11 cellular contexts compared by ENCODE assay signal in the genomic region with DNA sequence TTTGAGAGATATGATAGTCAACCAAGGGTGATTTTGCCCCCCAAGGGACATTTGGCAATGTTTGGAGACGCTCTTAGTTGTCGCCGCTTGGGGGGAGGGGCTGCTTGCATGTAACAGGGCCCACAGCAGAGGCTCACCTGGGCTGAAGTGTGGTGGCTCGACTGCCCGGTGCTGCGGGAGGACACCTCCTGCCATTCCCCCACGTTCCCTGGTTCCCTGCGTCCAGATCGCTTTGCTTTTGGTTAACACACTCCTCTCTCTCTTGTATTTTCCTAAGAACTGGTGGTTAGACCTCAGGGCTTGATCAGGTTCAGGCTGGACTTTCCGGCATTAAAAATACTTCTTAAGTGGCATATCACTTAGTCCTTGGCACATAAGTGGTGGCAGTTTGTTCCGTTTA. TPM values are rescaled to one million over a fixed set of nuclear protein-coding genes. Genes with fewer than 3 reads are reported as not detected.
DNase-seq lines count a peak whose midpoint lies in the region; ATAC-seq and TF ChIP-seq lines count a peak whose summit lies in the region.
"Had no signal": no experiment of that assay in that cellular context is flagged by ENCODE, and none has a peak within 500 bp of the region (broad histone marks: within the 10 kb centered on the region; RNA-seq: fewer than 3 reads in every experiment).

No MANE protein-coding gene starts in this region.

- H3K79me2 ChIP-seq in OCI-LY3 (ENCODE audit: low read length), result no peaks in the 10 kb centered on the region
- no peaks in the 10 kb centered on the region for H3K79me2 ChIP-seq in osteoblast (ENCODE audit: insufficient read depth, low read length)

- POLR2A ChIA-PET in activated CD4-positive, alpha-beta T cell treated with anti-CD3 and anti-CD28 coated beads for 36 hours (lab: Charles Lee), result no interaction called here

- H3K4me2 ChIP-seq in OCI-LY3 (ENCODE audit: low read length) (peak overlapping the region; percentile 90), osteoblast (ENCODE audit: insufficient read depth, low read length) (peak overlapping the region; percentile 84)

- peak overlapping the region; percentile 47 for H3K4me3 Mint-ChIP-seq in activated CD4-positive, alpha-beta T cell treated with anti-CD3 and anti-CD28 coated beads for 36 hours

- H3K27ac ChIP-seq in OCI-LY3 (ENCODE audit: low read length), result no peak overlapping the region
- no peak overlapping the region for H3K27ac ChIP-seq in iPS-18a (ENCODE audit: low read length)
- H3K27ac ChIP-seq in osteoblast (ENCODE audit: low read depth, low read length), result no peak overlapping the region
- no peak overlapping the region for H3K27ac ChIP-seq in body of pancreas

- H3K9me3 ChIP-seq in OCI-LY3 (ENCODE audit: insufficient read depth, low read length), result peaks cover 2% of the 10 kb centered on the region; the same call in 1 of the 2 replicates
- H3K9me3 ChIP-seq in iPS-18a (ENCODE audit: control insufficient read depth, low read depth, low read length), result no peaks in the 10 kb centered on the region
- H3K9me3 ChIP-seq in osteoblast (ENCODE audit: low read depth, low read length), result no peaks in the 10 kb centered on the region
- H3K9me3 ChIP-seq in body of pancreas, result no peaks in the 10 kb centered on the region

- peaks cover 15% of the 10 kb centered on the region; the same call in 1 of the 2 replicates for H3K27me3 ChIP-seq in OCI-LY3 (ENCODE audit: low read depth, low read length)
- peaks cover 37% of the 10 kb centered on the region for H3K27me3 ChIP-seq in iPS-18a (ENCODE audit: control insufficient read depth, insufficient read depth, low read length)
- H3K27me3 ChIP-seq in osteoblast (ENCODE audit: insufficient read depth, low read length), result peaks cover 24% of the 10 kb centered on the region
- H3K27me3 ChIP-seq in body of pancreas, result no peaks in the 10 kb centered on the region

- H3K36me3 ChIP-seq in OCI-LY3 (replicated peaks; ENCODE audit: low read depth, low read length) (no peaks in the 10 kb centered on the region), iPS-18a (ENCODE audit: control insufficient read depth, low read depth, low read length) (no peaks in the 10 kb centered on the region), osteoblast (ENCODE audit: insufficient read depth, low read length) (no peaks in the 10 kb centered on the region), body of pancreas (replicated peaks in 1 of 2; ENCODE audit: insufficient read depth in 1 of 2, low read depth in 2 of 2) (no peaks in the 10 kb centered on the region)

- H2AFZ ChIP-seq in OCI-LY3 (ENCODE audit: low read depth, low read length), result no peak overlapping the region
- H2AFZ ChIP-seq in osteoblast (ENCODE audit: low read length), result no peak overlapping the region

- H3K9ac ChIP-seq in OCI-LY3 (ENCODE audit: low read length) (peak overlapping the region; percentile 57; the same call in 1 of the 2 replicates), iPS-18a (ENCODE audit: low read length) (no peak overlapping the region)

- H3K4me1 ChIP-seq in OCI-LY3 (ENCODE audit: low read length) (peaks cover 16% of the 10 kb centered on the region), iPS-18a (ENCODE audit: control insufficient read depth, low read depth, low read length) (peaks cover 6% of the 10 kb centered on the region), osteoblast (ENCODE audit: insufficient read depth, low read length) (no peaks in the 10 kb centered on the region), body of pancreas (peaks cover 8% of the 10 kb centered on the region)

- TF ChIP-seq CTCF in OCI-LY3 (IDR thresholded peaks at IDR 0.05; ENCODE audit: low read depth, low read length) (no peak), osteoblast (IDR thresholded peaks at IDR 0.05; ENCODE audit: extremely low read depth, low read depth, low read length) (no peak), body of pancreas (IDR thresholded peaks at IDR 0.05) (no peak)

- CTCF ChIA-PET in activated CD4-positive, alpha-beta T cell treated with anti-CD3 and anti-CD28 coated beads for 36 hours (lab: Charles Lee), result interaction anchor here (1.1 to 1.6 kb wide), 2 partner anchors 10 to 73 kb away, joined by 3 to 8 read pairs; no protein-coding TSS in a partner anchor

- intact Hi-C loops in activated CD4-positive, alpha-beta T cell treated with anti-CD3 and anti-CD28 coated beads for 36 hours (cut with DNase I, micrococcal nuclease), result no loop called here
- intact Hi-C loops in body of pancreas (cut with DNase I), result no loop called here

- DNase-seq in activated CD4-positive, alpha-beta T cell treated with anti-CD3 and anti-CD28 coated beads for 36 hours, result no peak
- no peak for DNase-seq in activated CD4-positive, alpha-beta T cell treated with anti-CD3 and anti-CD28 coated beads, Interleukin-2, amount 50 U/mL, for 48 hours
- DNase-seq in osteoblast (ENCODE audit: insufficient read length, low spot score, missing footprints) (no peak), A172 (ENCODE audit: low spot score) (no peak), NCI-H345 (lab: John Stamatoyannopoulos, UW) (no peak), body of pancreas (no peak)
- DNase-seq: activated CD4-positive, alpha-beta T cell treated with anti-CD3 and anti-CD28 coated beads for 1 hour; NCI-H1436 had no signal

- H3K27ac Mint-ChIP-seq in activated CD4-positive, alpha-beta T cell treated with anti-CD3 and anti-CD28 coated beads for 36 hours, result peak overlapping the region; percentile 55

- ATAC-seq in activated CD4-positive, alpha-beta T cell treated with anti-CD3 and anti-CD28 coated beads for 36 hours, result no peak
- ATAC-seq in body of pancreas, result no peak
- ATAC-seq: HCT116 had no signal

- H3K36me3 Mint-ChIP-seq in activated CD4-positive, alpha-beta T cell treated with anti-CD3 and anti-CD28 coated beads for 36 hours (ENCODE audit: low read depth), result peaks cover 14% of the 10 kb centered on the region

- TF ChIP-seq POLR2A in body of pancreas (IDR thresholded peaks at IDR 0.05), result no peak

- H3K4me1 Mint-ChIP-seq in activated CD4-positive, alpha-beta T cell treated with anti-CD3 and anti-CD28 coated beads for 36 hours, result peaks cover 31% of the 10 kb centered on the region

- peaks cover 3% of the 10 kb centered on the region for H3K9me3 Mint-ChIP-seq in activated CD4-positive, alpha-beta T cell treated with anti-CD3 and anti-CD28 coated beads for 36 hours (ENCODE audit: low read depth)

- H4K20me1 ChIP-seq in OCI-LY3 (ENCODE audit: insufficient read depth, low read length), result peaks cover 2% of the 10 kb centered on the region; the same call in 1 of the 2 replicates
- H4K20me1 ChIP-seq in osteoblast (ENCODE audit: insufficient read depth, low read length), result peaks cover 29% of the 10 kb centered on the region

- WGBS in body of pancreas, 2 donors, result 83 to 91% methylated on average over 11 of the region's 11 CpGs

- H3K4me3 ChIP-seq in OCI-LY3 (ENCODE audit: low read length), result peak overlapping the region; percentile 76
- peak overlapping the region; percentile 68 for H3K4me3 ChIP-seq in iPS-18a (ENCODE audit: low read length)
- H3K4me3 ChIP-seq in osteoblast (ENCODE audit: insufficient read depth, low read length), result no peak overlapping the region
- H3K4me3 ChIP-seq in body of pancreas, result no peak overlapping the region

- peaks cover 7% of the 10 kb centered on the region for H3K27me3 Mint-ChIP-seq in activated CD4-positive, alpha-beta T cell treated with anti-CD3 and anti-CD28 coated beads for 36 hours

RNA-seq across cellular contexts. Expression of a gene that starts 18.9 kb away (rescaled TPM):
- 100 to 1,000 TPM; 232 to 281 TPM for total RNA-seq in activated CD4-positive, alpha-beta T cell treated with anti-CD3 and anti-CD28 coated beads for 36 hours
- total RNA-seq in osteoblast, result 101 and 111 TPM in 2 replicates
- 87.4 and 106 TPM in 2 replicates for total RNA-seq in A172 (2014; rRNA removed; shearing (Covaris generic))
- 10 to 100 TPM; 59.0 to 77.6 TPM for total RNA-seq in body of pancreas

Comparison
In these comparisons a context has a peak if more than half of its experiments do, and no peak if none do; other contexts are left out.
1. H3K4me3 ChIP-seq: peak in OCI-LY3 (single experiment) and iPS-18a (single experiment); none in osteoblast (single experiment) and body of pancreas (0 of 2).